In the genomic region with DNA sequence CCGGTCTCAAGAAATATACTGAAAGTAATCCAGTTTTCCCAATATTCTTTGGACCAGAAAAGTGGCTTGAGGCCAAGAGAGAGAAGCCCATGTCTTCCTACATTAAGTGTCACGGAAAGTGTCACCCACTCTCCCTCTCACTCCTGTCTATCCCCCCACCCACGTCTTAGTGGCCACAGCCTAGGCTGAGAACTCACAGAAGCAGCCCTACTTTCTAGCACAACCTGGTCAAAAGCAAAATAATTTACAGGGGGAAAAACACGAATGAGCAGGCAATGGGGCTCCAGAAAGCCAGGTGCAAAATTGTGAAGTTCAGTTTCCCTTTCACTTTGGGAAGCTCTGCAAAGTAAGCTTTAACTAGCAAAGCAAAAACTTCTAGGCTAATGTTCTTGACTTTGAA, we compare ENCODE assay signal across 8 cellular contexts.
A peak's percentile ranks its signal among the peaks of the same experiment; 100 is the strongest.
DNase-seq lines count a peak whose midpoint lies in the region; ATAC-seq, FAIRE-seq and TF ChIP-seq lines count a peak whose summit lies in the region.

No MANE protein-coding gene starts in this region.

- no peaks in the 10 kb centered on the region; a peak in 1 of 5 replicates for H3K27me3 ChIP-seq in HepG2 (ENCODE audit: control insufficient read depth in 1 of 2, insufficient read depth in 2 of 2, low read length in 2 of 2)

- no peak for FAIRE-seq in HepG2 (lab: Jason Lieb, UNC)

- no peaks in the 10 kb centered on the region for H3K4me1 ChIP-seq in HepG2 (ENCODE audit: insufficient read depth, low read length)

- BruUV-seq in HepG2 (replicated peaks; lab: Mats Ljungman, UMichigan): no TSS peak

- POLR2A ChIA-PET in GM10248 (lab: Yijun Ruan, JAX): no interaction called here
- POLR2A ChIA-PET in HepG2 (lab: Yijun Ruan, JAX): no interaction called here

- H2AFZ ChIP-seq in HepG2 (ENCODE audit: low read length): no peak overlapping the region

- intact Hi-C loops in HepG2 (cut with micrococcal nuclease; ENCODE audit: unreplicated experiment): loop anchor here (10.0 kb wide), 1 partner anchor 188 kb away; no protein-coding TSS in a partner anchor

- H3K36me3 ChIP-seq in HepG2 (replicated peaks in 1 of 2; ENCODE audit: control insufficient read depth in 1 of 2, insufficient read depth in 2 of 2, low read length in 2 of 2): no peaks in the 10 kb centered on the region

- DNase-seq in GM10248 (ENCODE audit: extremely low spot score): peak; percentile 29
- DNase-seq in GM20000 (ENCODE audit: low spot score): peak; percentile 28
- DNase-seq in HepG2 (ENCODE audit: low spot score): no peak
- DNase-seq in hepatic stellate cell (ENCODE audit: low spot score): no peak
- no peak for DNase-seq in NAMALWA (ENCODE audit: low spot score)
- DNase-seq in C1 segment of cervical spinal cord (lab: John Stamatoyannopoulos, UW): no peak
- no peak for DNase-seq in HUDEP-2 (lab: John Stamatoyannopoulos, UW; ENCODE audit: unreplicated experiment in 76 of 76)

- H3K27ac ChIP-seq in HepG2 (ENCODE audit: extremely low read length, insufficient read depth, low read length): no peak overlapping the region

- no peak overlapping the region for H3K9ac ChIP-seq in HepG2 (ENCODE audit: insufficient read depth, low read depth, low read length)

- TF ChIP-seq RAD21 in HepG2 (CRISPR knock-in tag; IDR thresholded peaks at IDR 0.05): no peak

- TF ChIP-seq EP300 in HepG2 (IDR thresholded peaks at IDR 0.05; ENCODE audit: low read depth in 2 of 2, low read length in 2 of 2) (no peak), HepG2 (CRISPR knock-in tag; IDR thresholded peaks at IDR 0.05; ENCODE audit: borderline replicate concordance) (no peak)

- in situ Hi-C loops in HepG2 (cut with HindIII; ENCODE audit: extremely low pct_ligation_motif_present, low pct_unique_long_range_greater_than_20kb): loop anchor here (10.0 to 25.0 kb wide), 3 partner anchors 208 to 505 kb away; a partner anchor contains a TSS

- WGBS in HepG2 (ENCODE audit: low lambda C conversion rate): 11% methylated on average over 4 of the region's 4 CpGs

- H3K9me3 ChIP-seq in HepG2 (ENCODE audit: low read length): 0 out of 2 replicates have a peak, but pooled peaks cover 6% of the 10 kb centered on the region

- H4K20me1 ChIP-seq in HepG2 (ENCODE audit: insufficient read depth, low read length): no peaks in the 10 kb centered on the region

- ATAC-seq in HG03575 (IDR thresholded peaks at IDR 0.05; ENCODE audit: extremely low read depth, insufficient number of reproducible peaks, low FRiP score, unreplicated experiment) (peak; percentile 50), HepG2 (no peak)

- 0 out of 6 replicates have a peak overlapping the region, but pooled peaks of 1 of the 3 experiments have one; percentile 7 for H3K4me3 ChIP-seq in HepG2 (replicated peaks in 1 of 3; ENCODE audit: insufficient read depth in 1 of 3, low read depth in 2 of 3, low read length in 3 of 3)

- TF ChIP-seq CTCF in GM10248 (IDR thresholded peaks at IDR 0.05; ENCODE audit: control extremely low read depth, extremely low read depth, low read depth, missing control alignments) (no peak), GM20000 (IDR thresholded peaks at IDR 0.05; ENCODE audit: extremely low read depth, missing control alignments) (no peak), HepG2 (CRISPR knock-in tag; IDR thresholded peaks at IDR 0.05) (no peak)

- H3K4me2 ChIP-seq in HepG2 (ENCODE audit: low read depth, low read length): peak overlapping the region; percentile 20; the same call in 1 of the 2 replicates

- CTCF ChIA-PET in GM10248 (lab: Yijun Ruan, JAX): interaction anchor here (0.8 to 5.7 kb wide), 3 partner anchors 9 to 302 kb away, joined by 3 to 54 read pairs (median 3); no protein-coding TSS in a partner anchor
- CTCF ChIA-PET in HepG2 (lab: Yijun Ruan, JAX; ENCODE audit: low intra/inter-chr PET ratio, low total read pairs): no interaction called here

- H3K79me2 ChIP-seq in HepG2 (ENCODE audit: insufficient read depth, low read length): no peaks in the 10 kb centered on the region

- TF ChIP-seq POLR2A in HepG2 (IDR thresholded peaks at IDR 0.05; ENCODE audit: insufficient read depth in 1 of 2, low read depth in 2 of 2, low read length in 2 of 2): no peak

TF ChIP-seq in HepG2, 621 proteins besides CTCF, POLR2A, EP300 and RAD21:
- TF ChIP-seq, protein P1, sequence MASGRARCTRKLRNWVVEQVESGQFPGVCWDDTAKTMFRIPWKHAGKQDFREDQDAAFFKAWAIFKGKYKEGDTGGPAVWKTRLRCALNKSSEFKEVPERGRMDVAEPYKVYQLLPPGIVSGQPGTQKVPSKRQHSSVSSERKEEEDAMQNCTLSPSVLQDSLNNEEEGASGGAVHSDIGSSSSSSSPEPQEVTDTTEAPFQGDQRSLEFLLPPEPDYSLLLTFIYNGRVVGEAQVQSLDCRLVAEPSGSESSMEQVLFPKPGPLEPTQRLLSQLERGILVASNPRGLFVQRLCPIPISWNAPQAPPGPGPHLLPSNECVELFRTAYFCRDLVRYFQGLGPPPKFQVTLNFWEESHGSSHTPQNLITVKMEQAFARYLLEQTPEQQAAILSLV (CRISPR knock-in tag; IDR thresholded peaks at IDR 0.05; ENCODE audit: borderline replicate concordance): no peak
- TF ChIP-seq SOX13 (IDR thresholded peaks at IDR 0.05): no peak
- TF ChIP-seq SOX13 (CRISPR knock-in tag; conservative IDR thresholded peaks at IDR 0.05 in 1 of 2, IDR thresholded peaks at IDR 0.05 in 1 of 2): no peak
- no peak for TF ChIP-seq ZBTB8A (CRISPR knock-in tag; IDR thresholded peaks at IDR 0.05; ENCODE audit: borderline replicate concordance, low read depth)
- TF ChIP-seq, protein P2, sequence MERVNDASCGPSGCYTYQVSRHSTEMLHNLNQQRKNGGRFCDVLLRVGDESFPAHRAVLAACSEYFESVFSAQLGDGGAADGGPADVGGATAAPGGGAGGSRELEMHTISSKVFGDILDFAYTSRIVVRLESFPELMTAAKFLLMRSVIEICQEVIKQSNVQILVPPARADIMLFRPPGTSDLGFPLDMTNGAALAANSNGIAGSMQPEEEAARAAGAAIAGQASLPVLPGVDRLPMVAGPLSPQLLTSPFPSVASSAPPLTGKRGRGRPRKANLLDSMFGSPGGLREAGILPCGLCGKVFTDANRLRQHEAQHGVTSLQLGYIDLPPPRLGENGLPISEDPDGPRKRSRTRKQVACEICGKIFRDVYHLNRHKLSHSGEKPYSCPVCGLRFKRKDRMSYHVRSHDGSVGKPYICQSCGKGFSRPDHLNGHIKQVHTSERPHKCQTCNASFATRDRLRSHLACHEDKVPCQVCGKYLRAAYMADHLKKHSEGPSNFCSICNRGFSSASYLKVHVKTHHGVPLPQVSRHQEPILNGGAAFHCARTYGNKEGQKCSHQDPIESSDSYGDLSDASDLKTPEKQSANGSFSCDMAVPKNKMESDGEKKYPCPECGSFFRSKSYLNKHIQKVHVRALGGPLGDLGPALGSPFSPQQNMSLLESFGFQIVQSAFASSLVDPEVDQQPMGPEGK (CRISPR knock-in tag; IDR thresholded peaks at IDR 0.05): no peak
- TF ChIP-seq ZNF850 (CRISPR knock-in tag; conservative IDR thresholded peaks at IDR 0.05): no peak
- no peak for TF ChIP-seq NCOA2 (CRISPR knock-in tag; IDR thresholded peaks at IDR 0.05)
- TF ChIP-seq ATF7 (IDR thresholded peaks at IDR 0.05): no peak
- TF ChIP-seq ATF7 (CRISPR knock-in tag; IDR thresholded peaks at IDR 0.05): no peak
- TF ChIP-seq NR2F1 (CRISPR knock-in tag; IDR thresholded peaks at IDR 0.05): no peak
- TF ChIP-seq EEA1 (CRISPR knock-in tag; IDR thresholded peaks at IDR 0.05; ENCODE audit: borderline replicate concordance): no peak
- no peak for TF ChIP-seq ZSCAN9 (CRISPR knock-in tag; IDR thresholded peaks at IDR 0.05; ENCODE audit: borderline replicate concordance)
- no peak for TF ChIP-seq MYNN (CRISPR knock-in tag; IDR thresholded peaks at IDR 0.05; ENCODE audit: low read depth)
- no peak for TF ChIP-seq ARID2 (CRISPR knock-in tag; IDR thresholded peaks at IDR 0.05; ENCODE audit: borderline replicate concordance)
- TF ChIP-seq ZNF251 (CRISPR knock-in tag; IDR thresholded peaks at IDR 0.05): no peak

Comparison
In these comparisons a context has a peak if more than half of its experiments do, and no peak if none do; other contexts are left out.
1. DNase-seq: peak in GM10248 (single experiment) and GM20000 (single experiment); none in HepG2 (single experiment), hepatic stellate cell (single experiment), NAMALWA (single experiment), C1 segment of cervical spinal cord (0 of 14) and HUDEP-2 (0 of 76).